8 cellular contexts compared by ENCODE assay signal in genomic region chr15:30990036-30990435, GRCh38. TPM values are rescaled to one million over a fixed set of nuclear protein-coding genes. Genes with fewer than 3 reads are reported as not detected.
DNase-seq lines count a peak whose midpoint lies in the region; ATAC-seq, FAIRE-seq and TF ChIP-seq lines count a peak whose summit lies in the region.

No MANE protein-coding gene starts in this region.

- FAIRE-seq in astrocyte (lab: Jason Lieb, UNC), result no peak

- no peak for ATAC-seq in memory B cell (ENCODE audit: low read depth)

- H3K4me3 ChIP-seq in AG04449 (ENCODE audit: low read depth, low read length) (peak overlapping the region; percentile 88), HUES64 (ENCODE audit: low read length) (peak overlapping the region; percentile 88), astrocyte (ENCODE audit: insufficient read depth, low read depth, low read length) (peak overlapping the region; percentile 88)

- H4K20me1 ChIP-seq in astrocyte (ENCODE audit: insufficient read depth, low read length), result peaks cover 22% of the 10 kb centered on the region

- WGBS in HUES64, result 88% methylated on average over 2 of the region's 2 CpGs

- H3K27me3 Mint-ChIP-seq in astrocyte (ENCODE audit: low read depth, unreplicated experiment) (no peaks in the 10 kb centered on the region), memory B cell (no peaks in the 10 kb centered on the region)

- H3K9me3 Mint-ChIP-seq in astrocyte (ENCODE audit: unreplicated experiment), result no peaks in the 10 kb centered on the region
- no peaks in the 10 kb centered on the region for H3K9me3 Mint-ChIP-seq in memory B cell

- peaks cover 10% of the 10 kb centered on the region for H3K4me1 Mint-ChIP-seq in astrocyte (ENCODE audit: low read depth, unreplicated experiment)
- peaks cover 30% of the 10 kb centered on the region for H3K4me1 Mint-ChIP-seq in memory B cell

- DNase-seq in AG04449 (ENCODE audit: low read depth, low spot score) (no peak), astrocyte (ENCODE audit: low read depth) (no peak), memory B cell (ENCODE audit: low spot score in 2 of 2) (no peak), T-helper 9 cell (no peak), KBM-7 (no peak), middle frontal gyrus (ENCODE audit: extremely low spot score, low spot score) (no peak)
- no peak for DNase-seq in stimulated activated CD4-positive, alpha-beta T cell treated with anti-CD3 and anti-CD28 coated beads, Interleukin-4, amount 100 ng/mL, for 24 hours

- no peak overlapping the region for H3K9ac ChIP-seq in HUES64 (ENCODE audit: low read depth, low read length)
- H3K9ac ChIP-seq in astrocyte (ENCODE audit: low read length), result peak overlapping the region; percentile 95

- H3K36me3 Mint-ChIP-seq in astrocyte (ENCODE audit: low read depth, unreplicated experiment) (peaks cover 2% of the 10 kb centered on the region), memory B cell (peaks cover 14% of the 10 kb centered on the region)

- in situ Hi-C loops in KBM-7 (cut with MboI; ENCODE audit: low pct_unique_long_range_greater_than_20kb, low sequenced_read_pairs), result no loop called here

- POLR2A ChIA-PET in AG04449 (lab: Yijun Ruan, JAX), result interaction anchor here (0.5 to 0.6 kb wide), 2 partner anchors 52 to 288 kb away, joined by 3 to 4 read pairs; no protein-coding TSS in a partner anchor

- no peaks in the 10 kb centered on the region for H3K27me3 ChIP-seq in HUES64 (ENCODE audit: insufficient read depth, low read length)
- H3K27me3 ChIP-seq in astrocyte (ENCODE audit: insufficient read depth, low read length), result no peaks in the 10 kb centered on the region

- H3K79me2 ChIP-seq in astrocyte (ENCODE audit: insufficient read depth, low read length), result peaks cover 38% of the 10 kb centered on the region

- no peak overlapping the region for H2AFZ ChIP-seq in astrocyte (ENCODE audit: low read depth, low read length)

- H3K9me3 ChIP-seq in HUES64 (ENCODE audit: insufficient read depth, low read depth, low read length), result no peaks in the 10 kb centered on the region
- no peaks in the 10 kb centered on the region for H3K9me3 ChIP-seq in astrocyte (ENCODE audit: insufficient read depth, low read depth, low read length)

- TF ChIP-seq CTCF in AG04449 (IDR thresholded peaks at IDR 0.05; ENCODE audit: insufficient read depth, low read length, missing control alignments), result no peak
- TF ChIP-seq CTCF in astrocyte (IDR thresholded peaks at IDR 0.05; ENCODE audit: insufficient read depth, low read depth, low read length), result no peak

- H3K4me3 Mint-ChIP-seq in astrocyte (ENCODE audit: unreplicated experiment) (peak overlapping the region; percentile 95), memory B cell (peak overlapping the region; percentile 97)

- H3K27ac Mint-ChIP-seq in astrocyte (ENCODE audit: unreplicated experiment) (no peak overlapping the region), memory B cell (peak overlapping the region; percentile 94)

- H3K4me1 ChIP-seq in HUES64 (ENCODE audit: insufficient read depth, low read length), result peaks cover 8% of the 10 kb centered on the region; the same call in 1 of the 2 replicates
- peaks cover 13% of the 10 kb centered on the region for H3K4me1 ChIP-seq in astrocyte (ENCODE audit: insufficient read depth, low read length)

- peak overlapping the region; percentile 92 for H3K4me2 ChIP-seq in astrocyte (ENCODE audit: low read length)

- H3K36me3 ChIP-seq in HUES64 (ENCODE audit: insufficient read depth, low read length) (peaks cover 18% of the 10 kb centered on the region), astrocyte (ENCODE audit: insufficient read depth, low read length) (peaks cover 3% of the 10 kb centered on the region)

- no peak overlapping the region for H3K27ac ChIP-seq in HUES64 (ENCODE audit: low read depth, low read length)
- peak overlapping the region; percentile 28 for H3K27ac ChIP-seq in astrocyte (ENCODE audit: low read depth, low read length)

- CTCF ChIA-PET in AG04449 (lab: Yijun Ruan, JAX), result interaction anchor here (0.7 to 3.0 kb wide), 3 partner anchors 10 to 139 kb away, joined by 3 to 20 read pairs (median 3); no protein-coding TSS in a partner anchor

RNA-seq across cellular contexts. Expression of gene MTMR10, which starts 1.4 kb away (rescaled TPM):
- 9.5 TPM for polyA plus RNA-seq in HUES64 (2013, experiment 1 of 2)
- polyA plus RNA-seq in HUES64 (2013, experiment 2 of 2), result 11.3 TPM
- 11.9 and 14.8 TPM in 2 replicates for total RNA-seq in astrocyte
